Comparison of ENCODE assay signal across 27 cellular contexts in the genomic region with DNA sequence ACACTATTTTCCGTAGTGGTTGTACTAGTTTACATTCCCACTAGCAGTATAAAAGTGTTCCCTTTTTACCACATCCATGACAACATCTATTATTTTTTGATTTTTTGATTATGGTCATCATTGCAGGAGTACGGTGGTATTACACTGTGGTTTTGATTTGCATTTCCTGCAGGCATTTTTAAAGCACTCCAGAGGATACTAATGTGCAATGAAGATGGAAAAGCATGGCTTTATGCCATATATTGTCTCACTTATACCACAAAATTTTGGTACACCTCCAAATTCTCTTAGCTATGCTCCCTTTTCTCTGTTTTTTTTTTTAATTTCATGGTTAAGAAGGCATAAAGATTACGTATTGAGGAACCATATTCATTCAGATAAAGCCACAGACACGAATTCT. TPM values are rescaled to one million over a fixed set of nuclear protein-coding genes. Genes with fewer than 3 reads are reported as not detected.
"Had no signal": no experiment of that assay in that cellular context is flagged by ENCODE, and none has a peak within 500 bp of the region (broad histone marks: within the 10 kb centered on the region; RNA-seq: fewer than 3 reads in every experiment).

No MANE protein-coding gene starts in this region.

- H3K27ac ChIP-seq: body of pancreas had no signal

- H3K36me3 Mint-ChIP-seq: activated CD4-positive, alpha-beta memory T cell treated with anti-CD3 and anti-CD28 coated beads for 36 hours; activated naive CD8-positive, alpha-beta T cell had no signal

- H3K27ac Mint-ChIP-seq: activated B cell treated with CpG ODN at 0.5 μM for 24 hours; activated CD4-positive, alpha-beta memory T cell treated with anti-CD3 and anti-CD28 coated beads for 36 hours; activated CD4-positive, alpha-beta T cell treated with anti-CD3 and anti-CD28 coated beads, Interleukin-2, amount 10 ng/mL, durations not matched to agents 7 days and 5 days; activated naive CD4-positive, alpha-beta T cell treated with anti-CD3 and anti-CD28 coated beads for 36 hours; activated naive CD8-positive, alpha-beta T cell; activated T-helper 17 cell treated with anti-CD3 and anti-CD28 coated beads, Interleukin-2, amount 50 U/mL, for 72 hours; T-helper 1 cell treated with Interleukin-12 subunit alpha and Interleukin-12 subunit beta and Interleukin-4 antibody, amounts not matched to agents 30 μg/mL and 1 μg/mL, for 36 hours had no signal

- H3K9me3 Mint-ChIP-seq: activated B cell treated with CpG ODN at 0.5 μM for 24 hours; activated CD4-positive, alpha-beta memory T cell treated with anti-CD3 and anti-CD28 coated beads for 36 hours; activated CD4-positive, alpha-beta T cell treated with anti-CD3 and anti-CD28 coated beads, Interleukin-2, amount 10 ng/mL, durations not matched to agents 7 days and 5 days; activated T-helper 17 cell treated with anti-CD3 and anti-CD28 coated beads, Interleukin-2, amount 50 U/mL, for 72 hours; T-helper 1 cell treated with Interleukin-12 subunit alpha and Interleukin-12 subunit beta and Interleukin-4 antibody, amounts not matched to agents 30 μg/mL and 1 μg/mL, for 36 hours had no signal

- H3K9me3 ChIP-seq: body of pancreas, MG63 had no signal

- H3K4me3 ChIP-seq: body of pancreas, K562, MG63 had no signal

- H3K27me3 ChIP-seq: body of pancreas, MG63 had no signal

- H3K4me1 ChIP-seq: body of pancreas had no signal

- H3K4me1 Mint-ChIP-seq: activated B cell treated with CpG ODN at 0.5 μM for 24 hours; activated CD4-positive, alpha-beta T cell treated with anti-CD3 and anti-CD28 coated beads, Interleukin-2, amount 10 ng/mL, durations not matched to agents 7 days and 5 days; activated T-helper 17 cell treated with anti-CD3 and anti-CD28 coated beads, Interleukin-2, amount 50 U/mL, for 72 hours; central memory CD8-positive, alpha-beta T cell had no signal

- H3K27me3 Mint-ChIP-seq: activated B cell treated with CpG ODN at 0.5 μM for 24 hours; activated CD4-positive, alpha-beta memory T cell treated with anti-CD3 and anti-CD28 coated beads for 36 hours; activated CD4-positive, alpha-beta T cell treated with anti-CD3 and anti-CD28 coated beads, Interleukin-2, amount 10 ng/mL, durations not matched to agents 7 days and 5 days; activated naive CD8-positive, alpha-beta T cell; activated T-helper 17 cell treated with anti-CD3 and anti-CD28 coated beads, Interleukin-2, amount 50 U/mL, for 72 hours; central memory CD8-positive, alpha-beta T cell had no signal

- H3K4me3 Mint-ChIP-seq: activated B cell treated with CpG ODN at 0.5 μM for 24 hours; activated CD4-positive, alpha-beta memory T cell treated with anti-CD3 and anti-CD28 coated beads for 36 hours; activated CD4-positive, alpha-beta T cell treated with anti-CD3 and anti-CD28 coated beads, Interleukin-2, amount 10 ng/mL, durations not matched to agents 7 days and 5 days; activated naive CD4-positive, alpha-beta T cell treated with anti-CD3 and anti-CD28 coated beads for 36 hours; activated naive CD8-positive, alpha-beta T cell; activated T-helper 17 cell treated with anti-CD3 and anti-CD28 coated beads, Interleukin-2, amount 50 U/mL, for 72 hours; central memory CD8-positive, alpha-beta T cell; T-helper 1 cell treated with Interleukin-12 subunit alpha and Interleukin-12 subunit beta and Interleukin-4 antibody, amounts not matched to agents 30 μg/mL and 1 μg/mL, for 36 hours had no signal

- ATAC-seq: activated T-helper 17 cell treated with anti-CD3 and anti-CD28 coated beads, Interleukin-2, amount 50 U/mL, for 72 hours; body of pancreas; K562 had no signal

- H3K36me3 ChIP-seq: MG63 had no signal

- DNase-seq: activated B cell treated with CpG ODN at 0.5 μM for 24 hours; activated CD4-positive, alpha-beta memory T cell treated with anti-CD3 and anti-CD28 coated beads for 36 hours; activated CD4-positive, alpha-beta T cell treated with anti-CD3 and anti-CD28 coated beads, Interleukin-2, amount 10 ng/mL, durations not matched to agents 7 days and 5 days; activated CD8-positive, alpha-beta memory T cell treated with anti-CD3 and anti-CD28 coated beads for 24 hours; activated gamma-delta T cell; activated naive CD4-positive, alpha-beta T cell treated with anti-CD3 and anti-CD28 coated beads for 36 hours; activated T-cell treated with anti-CD3 and anti-CD28 coated beads, Interleukin-2, amount 50 U/mL, for 48 hours; amygdala; body of pancreas; MG63; MV-4-11; NCI-H1105; NCI-H1436; NCI-H1694 treated with DMSO at 0.1 percent for 48 hours; NCI-H2029 treated with DMSO at 0.1 percent for 48 hours; NCI-H510A treated with DMSO at 0.1 percent for 48 hours; NCI-H69; NK-92 treated with Interleukin-12 subunit alpha and Interleukin-12 subunit beta, amount 100 ng/mL, for 24 hours; SHP77 had no signal

RNA-seq across cellular contexts. Expression of gene NPY2R, which starts 35.1 kb away (rescaled TPM):
- total RNA-seq: activated B cell treated with CpG ODN at 0.5 μM for 24 hours; activated CD4-positive, alpha-beta memory T cell treated with anti-CD3 and anti-CD28 coated beads for 36 hours; activated CD4-positive, alpha-beta T cell treated with anti-CD3 and anti-CD28 coated beads, Interleukin-2, amount 10 ng/mL, durations not matched to agents 7 days and 5 days; activated naive CD4-positive, alpha-beta T cell treated with anti-CD3 and anti-CD28 coated beads for 36 hours; activated T-helper 17 cell treated with anti-CD3 and anti-CD28 coated beads, Interleukin-2, amount 50 U/mL, for 72 hours; bronchial epithelial cell; K562; LHCN-M2; SK-MEL-5 had no signal
- polyA plus RNA-seq: K562 had no signal
